In the genomic region with DNA sequence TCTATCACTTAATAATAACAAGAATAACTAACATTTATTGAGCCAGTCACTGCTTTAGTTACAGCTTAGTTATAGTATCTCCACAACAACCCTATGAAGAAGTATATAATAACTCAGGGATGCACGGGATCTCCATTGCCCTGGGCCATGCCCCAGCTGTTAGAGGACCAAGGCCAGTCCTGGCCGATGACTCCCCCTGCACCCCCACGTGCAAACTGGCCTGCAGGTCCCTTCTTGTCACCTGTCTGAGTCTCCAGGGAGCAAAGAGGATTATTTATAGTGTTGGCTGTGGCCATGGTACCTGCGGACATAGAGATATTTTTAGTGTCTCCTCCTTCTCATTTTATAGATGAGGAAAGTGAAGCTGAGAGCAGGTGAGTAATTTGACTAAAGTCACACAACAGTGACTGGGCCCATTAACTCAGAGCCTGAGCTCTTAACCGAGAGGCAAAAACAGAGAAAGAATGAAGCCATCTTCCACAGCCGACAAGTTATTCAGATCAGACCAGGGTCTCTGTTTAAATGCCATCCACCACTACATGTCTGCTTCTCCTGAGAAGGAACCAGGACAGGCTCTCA, we compare ENCODE assay signal across 25 cellular contexts.
DNase-seq lines count a peak whose midpoint lies in the region; ATAC-seq, FAIRE-seq and TF ChIP-seq lines count a peak whose summit lies in the region.
"Had no signal": no experiment of that assay in that cellular context is flagged by ENCODE, and none has a peak within 500 bp of the region (broad histone marks: within the 10 kb centered on the region; RNA-seq: fewer than 3 reads in every experiment).

No MANE protein-coding gene starts in this region.

- no peaks in the 10 kb centered on the region for H3K9me1 ChIP-seq in K562 (ENCODE audit: control insufficient read depth, insufficient read depth, low read length)

- DNase-seq in K562 (ENCODE audit: extremely low read depth in 1 of 4, low spot score in 3 of 4) (no peak), spleen (no peak), SW480 (ENCODE audit: low spot score) (no peak)
- DNase-seq: activated B cell treated with CpG ODN at 0.5 μM for 24 hours; activated CD4-positive, alpha-beta memory T cell treated with anti-CD3 and anti-CD28 coated beads, Interleukin-2, amount 10 ng/mL, durations not matched to agents 7 days and 5 days; activated T-cell treated with anti-CD3 and anti-CD28 coated beads, Interleukin-2, amount 50 U/mL, for 1 hour; amniotic stem cell; DMS 273 treated with DMSO at 0.1 percent for 48 hours; GF-D8; head of caudate nucleus; left colon; NCI-H1105; NCI-H2081 treated with DMSO at 0.1 percent for 48 hours; NCI-H510A; nephron progenitor cell; stimulated activated CD4-positive, alpha-beta T cell treated with anti-CD3 and anti-CD28 coated beads, Interleukin-2, amount 100 ng/mL, for 24 hours; stimulated activated naive CD4-positive, alpha-beta T cell had no signal

- intact Hi-C loops in K562 (cut with micrococcal nuclease) = no loop called here
- intact Hi-C loops in spleen (cut with DNase I; ENCODE audit: low total_unique reads) = no loop called here

- WGBS in K562 (ENCODE audit: insufficient coverage, low coverage, missing lambda C conversion rate) = 45% methylated on average over 5 of the region's 6 CpGs
- 74 to 86% (median 76%) methylated on average over 6 of the region's 6 CpGs for WGBS in spleen, 5 donors

- TF ChIP-seq RAD21 in K562 (CRISPR knock-in tag; conservative IDR thresholded peaks at IDR 0.05 in 1 of 2, IDR thresholded peaks at IDR 0.05 in 1 of 2) = no peak

- no peak overlapping the region for H3K9ac ChIP-seq in K562 (ENCODE audit: insufficient read depth in 1 of 2, low read depth in 2 of 2, low read length in 2 of 2)

- H3K4me1 ChIP-seq in K562 (replicated peaks in 1 of 2; ENCODE audit: control insufficient read depth in 2 of 2, insufficient read depth in 2 of 2, low read length in 2 of 2) (peaks cover 0 to 7% of the 10 kb centered on the region in 2 experiments; a peak in 3 of 5 replicates), spleen (no peaks in the 10 kb centered on the region)

- CTCF ChIA-PET in K562 (lab: Yijun Ruan, JAX; ENCODE audit: low intra/inter-chr PET ratio) = no interaction called here

- H3K4me2 ChIP-seq in K562 (ENCODE audit: insufficient read depth, low read length) = no peak overlapping the region

- no peak for TF ChIP-seq CTCF in K562 (IDR thresholded peaks at IDR 0.05 in 2 of 3, conservative IDR thresholded peaks at IDR 0.05 in 1 of 3; ENCODE audit: insufficient read depth in 2 of 3, low read depth in 1 of 3, low read length in 3 of 3)
- TF ChIP-seq CTCF in spleen (IDR thresholded peaks at IDR 0.05 in 8 of 11, conservative IDR thresholded peaks at IDR 0.05 in 3 of 11) = no peak

- TF ChIP-seq POLR2A in K562 (conservative IDR thresholded peaks at IDR 0.05) = no peak
- no peak for TF ChIP-seq POLR2A in spleen (IDR thresholded peaks at IDR 0.05)

- no peaks in the 10 kb centered on the region for H4K20me1 ChIP-seq in K562 (replicated peaks; ENCODE audit: control insufficient read depth, insufficient read depth, low read length)

- H3K27me3 ChIP-seq in K562 (ENCODE audit: control insufficient read depth in 2 of 2, insufficient read depth in 2 of 2, low read length in 2 of 2) = no peaks in the 10 kb centered on the region
- H3K27me3 ChIP-seq in spleen (replicated peaks in 1 of 7) = peaks cover 0 to 11% (median 0%) of the 10 kb centered on the region in 7 donors

- H3K9me3 ChIP-seq in K562 (replicated peaks; ENCODE audit: control insufficient read depth, insufficient read depth, low read depth, low read length) (no peaks in the 10 kb centered on the region), spleen (no peaks in the 10 kb centered on the region)
- H3K9me3 ChIP-seq: thoracic aorta had no signal

- no peaks in the 10 kb centered on the region for H3K79me2 ChIP-seq in K562 (ENCODE audit: control insufficient read depth, insufficient read depth, low read length)

- no TSS peak for BruUV-seq in K562 (replicated peaks; lab: Mats Ljungman, UMichigan)

- no peak for TF ChIP-seq EP300 in K562 (IDR thresholded peaks at IDR 0.05; ENCODE audit: low read length)

- ATAC-seq in GM18868 (IDR thresholded peaks at IDR 0.05; ENCODE audit: unreplicated experiment) (peak; percentile 49), GM21529 (IDR thresholded peaks at IDR 0.05; ENCODE audit: unreplicated experiment) (peak; percentile 74), HG03064 (IDR thresholded peaks at IDR 0.05; ENCODE audit: low read depth, unreplicated experiment) (peak; percentile 64), K562 (no peak), GM18498 (IDR thresholded peaks at IDR 0.05; ENCODE audit: unreplicated experiment) (no peak)
- ATAC-seq: left colon, SK-N-SH treated with all-trans-retinoic acid at 6 μM for 48 hours had no signal

- H2AFZ ChIP-seq in K562 (ENCODE audit: low read depth, low read length) = 0 out of 2 replicates have a peak overlapping the region, but pooled peaks have one; percentile 16

- H3K4me3 ChIP-seq in K562 (no peak overlapping the region), spleen (no peak overlapping the region)
- H3K4me3 ChIP-seq: thoracic aorta had no signal

- POLR2A ChIA-PET in K562 (lab: Yijun Ruan, JAX) = interaction anchor here (0.6 kb wide), 1 partner anchor 12 kb away, joined by 3 read pairs; no protein-coding TSS in a partner anchor

- FAIRE-seq in K562 (lab: Jason Lieb, UNC) = no peak
- FAIRE-seq: endometrium, H54 had no signal

- H3K27ac ChIP-seq in K562 (ENCODE audit: extremely low read depth, low read depth, low read length) = no peak overlapping the region
- no peak overlapping the region for H3K27ac ChIP-seq in spleen
- H3K27ac ChIP-seq: thoracic aorta had no signal

- in situ Hi-C loops in K562 (cut with MboI) = no loop called here

- H3K36me3 ChIP-seq in K562 (ENCODE audit: control insufficient read depth, insufficient read depth, low read length) = no peaks in the 10 kb centered on the region
- H3K36me3 ChIP-seq in spleen = no peaks in the 10 kb centered on the region
- H3K36me3 ChIP-seq: thoracic aorta had no signal

TF ChIP-seq in K562, 482 proteins besides CTCF, POLR2A, EP300 and RAD21 (continues in another document):
- TF ChIP-seq, protein P1, sequence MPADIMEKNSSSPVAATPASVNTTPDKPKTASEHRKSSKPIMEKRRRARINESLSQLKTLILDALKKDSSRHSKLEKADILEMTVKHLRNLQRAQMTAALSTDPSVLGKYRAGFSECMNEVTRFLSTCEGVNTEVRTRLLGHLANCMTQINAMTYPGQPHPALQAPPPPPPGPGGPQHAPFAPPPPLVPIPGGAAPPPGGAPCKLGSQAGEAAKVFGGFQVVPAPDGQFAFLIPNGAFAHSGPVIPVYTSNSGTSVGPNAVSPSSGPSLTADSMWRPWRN (IDR thresholded peaks at IDR 0.05; ENCODE audit: low read depth) = no peak
- TF ChIP-seq ZNF695 (CRISPR knock-in tag; IDR thresholded peaks at IDR 0.05) = no peak
- no peak for TF ChIP-seq ZNF3 (CRISPR knock-in tag; IDR thresholded peaks at IDR 0.05)
- no peak for TF ChIP-seq YY1 (IDR thresholded peaks at IDR 0.05; ENCODE audit: borderline replicate concordance in 1 of 3, control insufficient read depth in 1 of 3, extremely low read depth in 1 of 3, insufficient read depth in 3 of 3, insufficient read length in 1 of 3, insufficient replicate concordance in 2 of 3, low read depth in 1 of 3, low read length in 2 of 3)
- no peak for TF ChIP-seq ZNF217 (CRISPR knock-in tag; IDR thresholded peaks at IDR 0.05)
- no peak for TF ChIP-seq ZNF12 (CRISPR knock-in tag; IDR thresholded peaks at IDR 0.05)
- TF ChIP-seq DMBX1 (CRISPR knock-in tag; IDR thresholded peaks at IDR 0.05; ENCODE audit: borderline replicate concordance) = no peak
- no peak for TF ChIP-seq SETDB1 (IDR thresholded peaks at IDR 0.05; ENCODE audit: low read length)
- no peak for TF ChIP-seq NELFE (IDR thresholded peaks at IDR 0.05; ENCODE audit: insufficient read depth, insufficient read length)
- no peak for TF ChIP-seq IRF2 (CRISPR knock-in tag; IDR thresholded peaks at IDR 0.05)
- TF ChIP-seq CTCFL (IDR thresholded peaks at IDR 0.05; ENCODE audit: borderline replicate concordance, insufficient read depth, low read depth, low read length, poor library complexity, severe bottlenecking) = no peak

Comparison
In these comparisons a context has a peak if more than half of its experiments do, and no peak if none do; other contexts are left out.
1. ATAC-seq: peak in GM18868 (single experiment), GM21529 (single experiment) and HG03064 (single experiment); none in K562 (single experiment) and GM18498 (single experiment).